In the genomic region with DNA sequence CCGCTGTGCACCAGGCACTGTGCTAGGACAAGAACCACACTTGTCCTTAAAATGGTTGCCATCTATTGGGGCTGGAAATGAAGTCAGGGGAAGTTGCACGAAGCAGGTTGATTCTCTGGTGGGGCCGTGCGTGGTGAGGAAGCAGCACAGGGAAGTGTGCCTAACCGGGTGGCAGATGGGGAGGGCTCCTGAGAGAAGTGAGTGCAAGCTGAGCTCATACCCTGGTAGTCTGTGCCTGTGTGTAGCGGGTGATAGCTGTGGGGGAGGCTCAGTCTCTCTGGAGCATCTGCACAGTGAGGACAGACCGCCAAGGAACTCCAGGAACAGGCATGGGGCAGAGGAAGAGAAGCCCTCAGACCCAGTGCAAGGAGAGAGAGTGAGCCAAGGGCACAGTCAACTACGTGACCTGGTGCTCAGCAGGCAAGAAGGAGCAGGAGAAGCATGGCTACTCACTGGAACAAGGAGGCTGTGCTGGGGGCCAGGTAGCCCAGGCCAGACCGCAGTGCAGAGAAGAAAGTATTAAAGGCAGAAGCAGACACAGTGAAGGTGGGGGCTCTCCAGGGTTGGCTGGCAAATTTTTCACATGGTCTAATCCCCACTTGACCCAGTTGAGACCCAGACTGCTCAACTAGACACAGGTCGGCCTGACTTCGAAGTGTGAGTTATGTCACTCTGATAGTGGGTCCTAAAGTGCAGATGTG, we compare ENCODE assay signal across 27 cellular contexts.
DNase-seq lines count a peak whose midpoint lies in the region; ATAC-seq and TF ChIP-seq lines count a peak whose summit lies in the region.
"Had no signal": no experiment of that assay in that cellular context is flagged by ENCODE, and none has a peak within 500 bp of the region (broad histone marks: within the 10 kb centered on the region; RNA-seq: fewer than 3 reads in every experiment).

No MANE protein-coding gene starts in this region.

- intact Hi-C loops in activated CD8-positive, alpha-beta T cell treated with anti-CD3 and anti-CD28 coated beads for 36 hours (cut with micrococcal nuclease), result no loop called here
- intact Hi-C loops in spleen (cut with DNase I; ENCODE audit: low total_unique reads), result no loop called here

- peak overlapping the region; percentile 16 for H3K27ac Mint-ChIP-seq in activated CD8-positive, alpha-beta T cell treated with anti-CD3 and anti-CD28 coated beads, Interleukin-2, amount 10 ng/mL, durations not matched to agents 7 days and 5 days
- no peak overlapping the region for H3K27ac Mint-ChIP-seq in activated CD8-positive, alpha-beta T cell treated with anti-CD3 and anti-CD28 coated beads for 36 hours
- peak overlapping the region; percentile 3 for H3K27ac Mint-ChIP-seq in central memory CD8-positive, alpha-beta T cell (ENCODE audit: low read depth)
- H3K27ac Mint-ChIP-seq: activated CD4-positive, alpha-beta T cell treated with anti-CD3 and anti-CD28 coated beads, Interleukin-2, amount 10 ng/mL, durations not matched to agents 7 days and 5 days; activated naive CD8-positive, alpha-beta T cell treated with anti-CD3 and anti-CD28 coated beads, Interleukin-2, amount 10 ng/mL, durations not matched to agents 7 days and 5 days; activated T-helper 2 cell treated with anti-CD3 and anti-CD28 coated beads, Interferon-gamma antibody, Interleukin-2, Interleukin-4, amounts not matched to agents 10 μg/mL and 5 μg/mL and 100 μg/mL, durations not matched to agents 14 hours and 24 hours and 36 hours; stimulated activated naive CD8-positive, alpha-beta T cell treated with anti-CD3 and anti-CD28 coated beads, Interleukin-15, Interleukin-2, amounts not matched to agents 100 ng/mL and 50 ng/mL, for 24 hours; T-helper 17 cell had no signal

- peaks cover 7% of the 10 kb centered on the region for H3K4me1 Mint-ChIP-seq in activated CD8-positive, alpha-beta T cell treated with anti-CD3 and anti-CD28 coated beads, Interleukin-2, amount 10 ng/mL, durations not matched to agents 7 days and 5 days (ENCODE audit: low read depth)
- no peaks in the 10 kb centered on the region for H3K4me1 Mint-ChIP-seq in activated CD8-positive, alpha-beta T cell treated with anti-CD3 and anti-CD28 coated beads for 36 hours (ENCODE audit: low read depth)
- H3K4me1 Mint-ChIP-seq in central memory CD8-positive, alpha-beta T cell, result no peaks in the 10 kb centered on the region
- H3K4me1 Mint-ChIP-seq: activated naive CD8-positive, alpha-beta T cell treated with anti-CD3 and anti-CD28 coated beads, Interleukin-2, amount 10 ng/mL, durations not matched to agents 7 days and 5 days; T-helper 17 cell had no signal

- no peak overlapping the region for H3K9ac ChIP-seq in Karpas-422 (ENCODE audit: low read length)
- H3K9ac ChIP-seq: GM23248 had no signal

- H3K4me3 ChIP-seq in NB4 (ENCODE audit: low read depth, low read length), result no peak overlapping the region
- peak overlapping the region in 1 of 8 donors; percentile 15 for H3K4me3 ChIP-seq in spleen
- H3K4me3 ChIP-seq in Karpas-422 (ENCODE audit: low read length), result no peak overlapping the region
- H3K4me3 ChIP-seq: GM23248, hepatocyte, SJSA1, transverse colon had no signal

- DNase-seq in activated CD8-positive, alpha-beta T cell treated with anti-CD3 and anti-CD28 coated beads, Interleukin-2, amount 10 ng/mL, durations not matched to agents 7 days and 5 days, result no peak
- DNase-seq in activated CD8-positive, alpha-beta T cell treated with anti-CD3 and anti-CD28 coated beads for 36 hours, result no peak
- DNase-seq in NB4 (ENCODE audit: low read depth), result peak; percentile 68
- DNase-seq in central memory CD8-positive, alpha-beta T cell (ENCODE audit: low spot score in 2 of 2), result no peak
- DNase-seq in spleen, result peak; percentile 86
- DNase-seq in Karpas-422, result no peak
- DNase-seq in H4 (ENCODE audit: low spot score), result no peak
- DNase-seq: activated CD4-positive, alpha-beta T cell treated with anti-CD3 and anti-CD28 coated beads, Interleukin-2, amount 10 ng/mL, durations not matched to agents 7 days and 5 days; activated CD8-positive, alpha-beta memory T cell treated with anti-CD3 and anti-CD28 coated beads, Interleukin-2, amount 50 U/mL, for 48 hours; activated naive CD8-positive, alpha-beta T cell treated with anti-CD3 and anti-CD28 coated beads, Interleukin-2, amount 10 ng/mL, durations not matched to agents 7 days and 5 days; foreskin fibroblast; GM23248; mammary epithelial cell; NCI-H748 treated with DMSO at 0.1 percent for 48 hours; occipital lobe; PC-3; stimulated activated CD4-positive, alpha-beta T cell treated with anti-CD3 and anti-CD28 coated beads, Interleukin-4, amount 100 ng/mL, for 1 hour; T-helper 17 cell; transverse colon had no signal

- no peak overlapping the region for H3K4me2 ChIP-seq in Karpas-422 (ENCODE audit: low read depth, low read length, poor library complexity, severe bottlenecking)
- H3K4me2 ChIP-seq: hepatocyte had no signal

- no peaks in the 10 kb centered on the region for H4K20me1 ChIP-seq in Karpas-422 (ENCODE audit: insufficient read depth, low read depth, low read length)

- H3K36me3 ChIP-seq in spleen, result no peaks in the 10 kb centered on the region
- no peaks in the 10 kb centered on the region for H3K36me3 ChIP-seq in Karpas-422 (ENCODE audit: insufficient read depth, low read length)
- H3K36me3 ChIP-seq: SJSA1, transverse colon had no signal

- no peaks in the 10 kb centered on the region for H3K9me3 ChIP-seq in spleen
- H3K9me3 ChIP-seq in Karpas-422 (ENCODE audit: low read length), result no peaks in the 10 kb centered on the region
- H3K9me3 ChIP-seq: Caco-2, SJSA1, transverse colon had no signal

- TF ChIP-seq POLR2A in NB4 (IDR thresholded peaks at IDR 0.05; ENCODE audit: extremely low read depth, insufficient read length) (no peak), spleen (IDR thresholded peaks at IDR 0.05) (no peak)

- H3K27me3 ChIP-seq in spleen (replicated peaks in 1 of 7), result no peaks in the 10 kb centered on the region
- 0 out of 2 replicates have a peak, but pooled peaks cover 3% of the 10 kb centered on the region for H3K27me3 ChIP-seq in Karpas-422 (ENCODE audit: low read length)
- H3K27me3 ChIP-seq: hepatocyte had no signal

- H3K4me1 ChIP-seq in spleen (peaks cover 0 to 54% (median 11%) of the 10 kb centered on the region in 6 donors), Karpas-422 (ENCODE audit: low read length) (no peaks in the 10 kb centered on the region)
- H3K4me1 ChIP-seq: Caco-2, transverse colon had no signal

- H3K27me3 Mint-ChIP-seq in activated CD8-positive, alpha-beta T cell treated with anti-CD3 and anti-CD28 coated beads, Interleukin-2, amount 10 ng/mL, durations not matched to agents 7 days and 5 days (ENCODE audit: low read depth), result peaks cover 9% of the 10 kb centered on the region
- H3K27me3 Mint-ChIP-seq in activated CD8-positive, alpha-beta T cell treated with anti-CD3 and anti-CD28 coated beads for 36 hours, result no peaks in the 10 kb centered on the region
- no peaks in the 10 kb centered on the region for H3K27me3 Mint-ChIP-seq in central memory CD8-positive, alpha-beta T cell

- H3K36me3 Mint-ChIP-seq in activated CD8-positive, alpha-beta T cell treated with anti-CD3 and anti-CD28 coated beads, Interleukin-2, amount 10 ng/mL, durations not matched to agents 7 days and 5 days (ENCODE audit: low read depth), result no peaks in the 10 kb centered on the region
- no peaks in the 10 kb centered on the region for H3K36me3 Mint-ChIP-seq in activated CD8-positive, alpha-beta T cell treated with anti-CD3 and anti-CD28 coated beads for 36 hours (ENCODE audit: low read depth)
- H3K36me3 Mint-ChIP-seq in central memory CD8-positive, alpha-beta T cell (ENCODE audit: insufficient read depth), result no peaks in the 10 kb centered on the region
- H3K36me3 Mint-ChIP-seq: activated naive CD8-positive, alpha-beta T cell treated with anti-CD3 and anti-CD28 coated beads, Interleukin-2, amount 10 ng/mL, durations not matched to agents 7 days and 5 days had no signal

- CTCF ChIA-PET in activated CD8-positive, alpha-beta T cell treated with anti-CD3 and anti-CD28 coated beads, Interleukin-2, amount 10 ng/mL, durations not matched to agents 7 days and 5 days (lab: Charles Lee), result no interaction called here
- CTCF ChIA-PET in activated CD8-positive, alpha-beta T cell treated with anti-CD3 and anti-CD28 coated beads for 36 hours (lab: Charles Lee), result no interaction called here

- 55 to 80% (median 69%) methylated on average over 11 of the region's 11 CpGs for WGBS in spleen, 5 donors

- H3K27ac ChIP-seq in spleen (peak overlapping the region in 6 of 8 donors; percentile 18 to 75 (median 66)), Karpas-422 (ENCODE audit: low read length) (no peak overlapping the region)
- H3K27ac ChIP-seq: epithelial cell of prostate, GM23248, hepatocyte, SJSA1, transverse colon, VCaP had no signal

- POLR2A ChIA-PET in activated CD8-positive, alpha-beta T cell treated with anti-CD3 and anti-CD28 coated beads, Interleukin-2, amount 10 ng/mL, durations not matched to agents 7 days and 5 days (lab: Charles Lee), result no interaction called here
- POLR2A ChIA-PET in activated CD8-positive, alpha-beta T cell treated with anti-CD3 and anti-CD28 coated beads for 36 hours (lab: Charles Lee), result no interaction called here

- no peak overlapping the region for H2AFZ ChIP-seq in Karpas-422 (ENCODE audit: low read length)
- H2AFZ ChIP-seq: GM23248, hepatocyte had no signal

- no peak for ATAC-seq in activated CD8-positive, alpha-beta T cell treated with anti-CD3 and anti-CD28 coated beads, Interleukin-2, amount 10 ng/mL, durations not matched to agents 7 days and 5 days
- no peak for ATAC-seq in activated CD8-positive, alpha-beta T cell treated with anti-CD3 and anti-CD28 coated beads for 36 hours
- ATAC-seq in central memory CD8-positive, alpha-beta T cell (replicated peaks; ENCODE audit: extremely low read depth, poor library complexity, severe bottlenecking), result no peak
- no peak for ATAC-seq in GM19351 (IDR thresholded peaks at IDR 0.05; ENCODE audit: unreplicated experiment)
- ATAC-seq: PC-3, T-helper 17 cell had no signal

- no peak overlapping the region for H3K4me3 Mint-ChIP-seq in activated CD8-positive, alpha-beta T cell treated with anti-CD3 and anti-CD28 coated beads, Interleukin-2, amount 10 ng/mL, durations not matched to agents 7 days and 5 days
- H3K4me3 Mint-ChIP-seq in activated CD8-positive, alpha-beta T cell treated with anti-CD3 and anti-CD28 coated beads for 36 hours, result no peak overlapping the region
- H3K4me3 Mint-ChIP-seq in central memory CD8-positive, alpha-beta T cell, result no peak overlapping the region
- H3K4me3 Mint-ChIP-seq: activated CD4-positive, alpha-beta T cell treated with anti-CD3 and anti-CD28 coated beads, Interleukin-2, amount 10 ng/mL, durations not matched to agents 7 days and 5 days; activated naive CD8-positive, alpha-beta T cell treated with anti-CD3 and anti-CD28 coated beads, Interleukin-2, amount 10 ng/mL, durations not matched to agents 7 days and 5 days; stimulated activated naive CD8-positive, alpha-beta T cell treated with anti-CD3 and anti-CD28 coated beads, Interleukin-15, Interleukin-2, amounts not matched to agents 100 ng/mL and 50 ng/mL, for 24 hours; T-helper 17 cell had no signal

- H3K9me2 ChIP-seq in Karpas-422 (replicated peaks; ENCODE audit: insufficient read depth, low read length), result no peaks in the 10 kb centered on the region

- H3K9me3 Mint-ChIP-seq in activated CD8-positive, alpha-beta T cell treated with anti-CD3 and anti-CD28 coated beads, Interleukin-2, amount 10 ng/mL, durations not matched to agents 7 days and 5 days (ENCODE audit: insufficient read depth), result no peaks in the 10 kb centered on the region
- no peaks in the 10 kb centered on the region for H3K9me3 Mint-ChIP-seq in activated CD8-positive, alpha-beta T cell treated with anti-CD3 and anti-CD28 coated beads for 36 hours
- no peaks in the 10 kb centered on the region for H3K9me3 Mint-ChIP-seq in central memory CD8-positive, alpha-beta T cell
- H3K9me3 Mint-ChIP-seq: activated CD4-positive, alpha-beta T cell treated with anti-CD3 and anti-CD28 coated beads, Interleukin-2, amount 10 ng/mL, durations not matched to agents 7 days and 5 days; activated naive CD8-positive, alpha-beta T cell treated with anti-CD3 and anti-CD28 coated beads, Interleukin-2, amount 10 ng/mL, durations not matched to agents 7 days and 5 days; activated T-helper 2 cell treated with anti-CD3 and anti-CD28 coated beads, Interferon-gamma antibody, Interleukin-2, Interleukin-4, amounts not matched to agents 10 μg/mL and 5 μg/mL and 100 μg/mL, durations not matched to agents 14 hours and 24 hours and 36 hours; stimulated activated naive CD8-positive, alpha-beta T cell treated with anti-CD3 and anti-CD28 coated beads, Interleukin-15, Interleukin-2, amounts not matched to agents 100 ng/mL and 50 ng/mL, for 24 hours had no signal

- no peak for TF ChIP-seq CTCF in activated CD8-positive, alpha-beta T cell treated with anti-CD3 and anti-CD28 coated beads for 36 hours (IDR thresholded peaks at IDR 0.05)
- TF ChIP-seq CTCF in NB4 (IDR thresholded peaks at IDR 0.05; ENCODE audit: low read depth, low read length), result no peak
- TF ChIP-seq CTCF in spleen (IDR thresholded peaks at IDR 0.05 in 8 of 11, conservative IDR thresholded peaks at IDR 0.05 in 3 of 11), result no peak

- H3K79me2 ChIP-seq in Karpas-422 (ENCODE audit: low read length), result no peaks in the 10 kb centered on the region
- H3K79me2 ChIP-seq: hepatocyte had no signal

Comparison
In these comparisons a context has a peak if more than half of its experiments do, and no peak if none do; other contexts are left out.
1. DNase-seq: peak in NB4 (single experiment) and spleen (single experiment); none in activated CD8-positive, alpha-beta T cell treated with anti-CD3 and anti-CD28 coated beads, Interleukin-2, amount 10 ng/mL, durations not matched to agents 7 days and 5 days (single experiment), activated CD8-positive, alpha-beta T cell treated with anti-CD3 and anti-CD28 coated beads for 36 hours (single experiment), central memory CD8-positive, alpha-beta T cell (0 of 2), Karpas-422 (single experiment) and H4 (single experiment).